1 cellular context compared by ENCODE assay signal in the genomic region with DNA sequence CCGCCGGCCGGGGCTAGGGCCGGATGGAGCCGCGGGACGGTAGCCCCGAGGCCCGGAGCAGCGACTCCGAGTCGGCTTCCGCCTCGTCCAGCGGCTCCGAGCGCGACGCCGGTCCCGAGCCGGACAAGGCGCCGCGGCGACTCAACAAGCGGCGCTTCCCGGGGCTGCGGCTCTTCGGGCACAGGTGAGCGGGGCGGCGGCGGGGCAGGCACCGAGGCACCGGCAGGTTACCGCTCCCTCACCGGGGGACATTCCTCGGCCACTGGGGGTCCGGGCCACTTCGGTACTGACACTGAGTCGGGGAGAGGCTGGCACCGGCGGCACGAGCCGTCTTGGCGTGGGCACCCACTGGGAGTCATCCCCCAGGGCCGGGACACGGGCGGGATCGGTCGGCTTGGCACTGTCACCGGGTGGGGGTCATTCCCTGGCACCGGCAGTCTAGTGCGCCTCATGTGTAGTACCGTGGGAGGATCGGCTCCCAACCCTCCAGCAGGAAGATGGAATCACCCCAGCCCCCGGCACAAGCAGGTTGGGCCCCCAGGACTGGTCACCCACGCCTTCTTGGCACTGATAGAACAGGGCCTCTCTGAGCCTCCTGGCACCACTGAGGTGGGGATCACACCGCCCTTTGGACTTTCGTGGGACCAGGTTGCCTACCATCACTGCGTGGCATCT.
TF ChIP-seq lines count a peak whose summit lies in the region.

No MANE protein-coding gene starts in this region.

TF ChIP-seq in IMR-90, 13 proteins besides CTCF, POLR2A, EP300 and RAD21:
- TF ChIP-seq CEBPB (IDR thresholded peaks at IDR 0.05; ENCODE audit: low read depth, low read length) (no peak), FOS (IDR thresholded peaks at IDR 0.05; ENCODE audit: low read depth, low read length) (no peak), MXI1 (IDR thresholded peaks at IDR 0.05; ENCODE audit: borderline replicate concordance, low read depth, low read length) (0 out of 2 replicates have a peak, but pooled peaks have one; percentile 16), BHLHE40 (IDR thresholded peaks at IDR 0.05; ENCODE audit: low read depth, low read length) (no peak)
